In the genomic region with DNA sequence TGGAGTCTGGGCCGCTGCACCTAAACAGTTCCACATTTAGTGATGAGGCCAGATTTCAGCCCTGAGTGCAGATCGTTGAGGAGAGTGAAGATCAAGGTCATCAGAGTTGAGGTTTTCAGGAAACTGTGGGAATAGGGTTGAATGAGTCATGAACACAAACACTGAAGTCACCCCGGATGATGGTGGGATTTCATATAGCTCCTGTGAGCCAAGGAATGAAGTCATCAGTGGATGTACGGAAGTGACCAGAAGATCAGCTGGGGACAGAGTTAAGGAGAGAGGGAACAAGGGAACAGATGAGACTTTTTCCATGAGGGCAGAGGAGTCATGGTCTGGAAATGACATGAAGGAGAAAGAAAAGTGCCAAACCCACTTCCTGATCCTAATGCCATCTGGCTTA, we compare ENCODE assay signal across 11 cellular contexts. TPM values are rescaled to one million over a fixed set of nuclear protein-coding genes. Genes with fewer than 3 reads are reported as not detected.
DNase-seq lines count a peak whose midpoint lies in the region; ATAC-seq and TF ChIP-seq lines count a peak whose summit lies in the region.
"Had no signal": no experiment of that assay in that cellular context is flagged by ENCODE, and none has a peak within 500 bp of the region (broad histone marks: within the 10 kb centered on the region; RNA-seq: fewer than 3 reads in every experiment).

No MANE protein-coding gene starts in this region.

- peaks cover 2% of the 10 kb centered on the region for H3K79me2 ChIP-seq in ACC112 (ENCODE audit: control insufficient read depth, insufficient read depth, low read length, unreplicated experiment)

- intact Hi-C loops in breast epithelium (cut with DNase I; ENCODE audit: low total_unique reads): no loop called here

- H3K27me3 ChIP-seq in ACC112 (ENCODE audit: insufficient read depth, low read length) (no peaks in the 10 kb centered on the region), breast epithelium (no peaks in the 10 kb centered on the region)

- TF ChIP-seq POLR2A in breast epithelium (IDR thresholded peaks at IDR 0.05): no peak

- ATAC-seq in GM18511 (IDR thresholded peaks at IDR 0.05; ENCODE audit: unreplicated experiment) (no peak), HG03439 (IDR thresholded peaks at IDR 0.05; ENCODE audit: unreplicated experiment) (no peak)

- H2AFZ ChIP-seq in ACC112 (ENCODE audit: low read length, unreplicated experiment): no peak overlapping the region

- DNase-seq in LHCN-M2 (ENCODE audit: low read depth) (peak; percentile 100), breast epithelium (ENCODE audit: low spot score in 2 of 2) (peak in 1 of 2 donors; percentile 46), kidney tubule cell (ENCODE audit: low spot score) (peak; percentile 99), GM10266 (ENCODE audit: extremely low spot score) (no peak)
- no peak for DNase-seq in stimulated activated CD4-positive, alpha-beta T cell treated with anti-CD3 and anti-CD28 coated beads, Interleukin-4, amount 100 ng/mL, for 1 hour
- DNase-seq: activated gamma-delta T cell; CD4-positive, alpha-beta T cell had no signal

- H3K4me1 ChIP-seq in ACC112 (ENCODE audit: control insufficient read depth, insufficient read depth, low read length, unreplicated experiment) (peaks cover 36% of the 10 kb centered on the region), breast epithelium (no peaks in the 10 kb centered on the region)

- H3K9me3 ChIP-seq in breast epithelium: no peaks in the 10 kb centered on the region

- H3K36me3 ChIP-seq in ACC112 (ENCODE audit: insufficient read depth, low read length): no peaks in the 10 kb centered on the region; the same call in 1 of the 2 replicates
- no peaks in the 10 kb centered on the region for H3K36me3 ChIP-seq in breast epithelium

- H3K27ac ChIP-seq in ACC112 (ENCODE audit: low read depth, low read length) (peak overlapping the region; percentile 94), breast epithelium (peak overlapping the region; percentile 21 to 73)
- H3K27ac ChIP-seq: HL-60 had no signal

- H3K4me3 ChIP-seq in ACC112 (ENCODE audit: low read depth, low read length) (0 out of 2 replicates have a peak overlapping the region, but pooled peaks have one; percentile 17), breast epithelium (no peak overlapping the region)

- TF ChIP-seq CTCF in breast epithelium (IDR thresholded peaks at IDR 0.05): no peak
- TF ChIP-seq CTCF in GM10266 (IDR thresholded peaks at IDR 0.05; ENCODE audit: control insufficient read depth, insufficient read depth, low read depth, missing control alignments): no peak

RNA-seq across cellular contexts. Expression of a gene that starts 36.5 kb away (rescaled TPM):
- total RNA-seq in LHCN-M2 (2014; rRNA removed) (15.8 and 16.5 TPM in 2 replicates), breast epithelium (10 to 100 TPM in 1 of 3 donors, 1 to 10 TPM in 2; 6.4 to 41.4 (median 8.8) TPM)
- 10.6 TPM for polyA plus RNA-seq in LHCN-M2 (2012)
- total RNA-seq: CD4-positive, alpha-beta T cell had no signal

Comparison
In these comparisons a context has a peak if more than half of its experiments do, and no peak if none do; other contexts are left out.
1. DNase-seq: peak in LHCN-M2 (single experiment) and kidney tubule cell (single experiment); none in stimulated activated CD4-positive, alpha-beta T cell treated with anti-CD3 and anti-CD28 coated beads, Interleukin-4, amount 100 ng/mL, for 1 hour (single experiment) and GM10266 (single experiment).